8 cellular contexts compared by ENCODE assay signal in genomic region chr12:93783827-93784226, GRCh38.
DNase-seq lines count a peak whose midpoint lies in the region; ATAC-seq and TF ChIP-seq lines count a peak whose summit lies in the region.

No MANE protein-coding gene starts in this region.

- H3K4me3 Mint-ChIP-seq in CD4-positive, alpha-beta memory T cell = peak overlapping the region in 7 of 8 donors; percentile 23 to 64 (median 43)
- H3K4me3 Mint-ChIP-seq in activated CD4-positive, alpha-beta T cell treated with anti-CD3 and anti-CD28 coated beads for 36 hours = no peak overlapping the region
- H3K4me3 Mint-ChIP-seq in effector memory CD8-positive, alpha-beta T cell = peak overlapping the region; percentile 20 to 61
- no peak overlapping the region for H3K4me3 Mint-ChIP-seq in endothelial cell (ENCODE audit: unreplicated experiment)

- no peak overlapping the region for H3K18ac ChIP-seq in neuronal stem cell (ENCODE audit: low read length)

- H3K9me3 ChIP-seq in CD4-positive, alpha-beta memory T cell (ENCODE audit: control insufficient read depth in 1 of 2, low read length in 2 of 2) = no peaks in the 10 kb centered on the region
- H3K9me3 ChIP-seq in sigmoid colon = no peaks in the 10 kb centered on the region
- no peaks in the 10 kb centered on the region for H3K9me3 ChIP-seq in neuronal stem cell (replicated peaks in 1 of 2; ENCODE audit: control insufficient read depth in 2 of 2, insufficient read depth in 1 of 2, low read depth in 1 of 2, low read length in 2 of 2)

- no peaks in the 10 kb centered on the region for H3K27me3 ChIP-seq in CD4-positive, alpha-beta memory T cell (ENCODE audit: insufficient read depth, low read length)
- H3K27me3 ChIP-seq in sigmoid colon (no peaks in the 10 kb centered on the region), neuronal stem cell (ENCODE audit: control insufficient read depth in 3 of 3, insufficient read depth in 3 of 3, low read depth in 1 of 3, low read length in 3 of 3) (no peaks in the 10 kb centered on the region)

- peaks cover 27% of the 10 kb centered on the region for H3K4me1 ChIP-seq in CD4-positive, alpha-beta memory T cell (ENCODE audit: insufficient read depth, low read length)
- H3K4me1 ChIP-seq in sigmoid colon = peaks cover 0 to 85% (median 69%) of the 10 kb centered on the region in 4 donors
- peaks cover 10 to 26% of the 10 kb centered on the region in 2 donors for H3K4me1 ChIP-seq in neuronal stem cell (ENCODE audit: control insufficient read depth in 2 of 2, insufficient read depth in 1 of 2, low read depth in 1 of 2, low read length in 2 of 2)

- no peak overlapping the region for H4K91ac ChIP-seq in neuronal stem cell (ENCODE audit: low read depth, low read length, poor library complexity)

- peaks cover 0 to 13% of the 10 kb centered on the region in 2 donors for H3K36me3 Mint-ChIP-seq in CD4-positive, alpha-beta memory T cell
- peaks cover 24% of the 10 kb centered on the region for H3K36me3 Mint-ChIP-seq in activated CD4-positive, alpha-beta T cell treated with anti-CD3 and anti-CD28 coated beads for 36 hours (ENCODE audit: low read depth)
- no peaks in the 10 kb centered on the region for H3K36me3 Mint-ChIP-seq in effector memory CD8-positive, alpha-beta T cell (ENCODE audit: insufficient read depth)
- no peaks in the 10 kb centered on the region for H3K36me3 Mint-ChIP-seq in endothelial cell (ENCODE audit: low read depth, unreplicated experiment)

- H2AFZ ChIP-seq in neuronal stem cell (ENCODE audit: low read length) = no peak overlapping the region

- TF ChIP-seq POLR2A in sigmoid colon (IDR thresholded peaks at IDR 0.05) = no peak

- peak overlapping the region; percentile 30 to 94 (median 90) for H3K27ac Mint-ChIP-seq in CD4-positive, alpha-beta memory T cell
- H3K27ac Mint-ChIP-seq in activated CD4-positive, alpha-beta T cell treated with anti-CD3 and anti-CD28 coated beads for 36 hours = peak overlapping the region; percentile 84
- H3K27ac Mint-ChIP-seq in effector memory CD8-positive, alpha-beta T cell = peak overlapping the region; percentile 64 to 90
- no peak overlapping the region for H3K27ac Mint-ChIP-seq in endothelial cell (ENCODE audit: unreplicated experiment)

- H3K27me3 Mint-ChIP-seq in CD4-positive, alpha-beta memory T cell = no peaks in the 10 kb centered on the region
- no peaks in the 10 kb centered on the region for H3K27me3 Mint-ChIP-seq in activated CD4-positive, alpha-beta T cell treated with anti-CD3 and anti-CD28 coated beads for 36 hours
- no peaks in the 10 kb centered on the region for H3K27me3 Mint-ChIP-seq in effector memory CD8-positive, alpha-beta T cell
- H3K27me3 Mint-ChIP-seq in endothelial cell (ENCODE audit: unreplicated experiment) = no peaks in the 10 kb centered on the region

- no peak overlapping the region for H2BK12ac ChIP-seq in neuronal stem cell (ENCODE audit: low read length)

- no peak overlapping the region for H3K4me2 ChIP-seq in neuronal stem cell (ENCODE audit: insufficient read depth, low read length, poor library complexity, severe bottlenecking)

- H2BK120ac ChIP-seq in neuronal stem cell (ENCODE audit: low read depth, low read length) = no peak overlapping the region

- no peak overlapping the region for H3K9ac ChIP-seq in neuronal stem cell (ENCODE audit: low read depth, low read length, poor library complexity)

- H3K4ac ChIP-seq in neuronal stem cell (ENCODE audit: low read length) = no peak overlapping the region

- peak in 4 of 5 donors; percentile 11 to 81 (median 42) for DNase-seq in CD4-positive, alpha-beta memory T cell
- peak; percentile 77 for DNase-seq in activated CD4-positive, alpha-beta T cell treated with anti-CD3 and anti-CD28 coated beads for 36 hours
- peak in 1 of 3 experiments; percentile 15 for DNase-seq in effector memory CD8-positive, alpha-beta T cell
- DNase-seq in sigmoid colon (no peak), DMS114 treated with DMSO at 0.1 percent for 48 hours (lab: John Stamatoyannopoulos, UW; ENCODE audit: unreplicated experiment) (no peak), neuronal stem cell (ENCODE audit: low spot score) (no peak), endothelial cell (ENCODE audit: low spot score) (no peak), left colon (no peak)

- H3K9me3 Mint-ChIP-seq in CD4-positive, alpha-beta memory T cell = peaks cover 0 to 3% (median 0%) of the 10 kb centered on the region in 8 donors
- peaks cover 13% of the 10 kb centered on the region for H3K9me3 Mint-ChIP-seq in activated CD4-positive, alpha-beta T cell treated with anti-CD3 and anti-CD28 coated beads for 36 hours (ENCODE audit: low read depth)
- no peaks in the 10 kb centered on the region for H3K9me3 Mint-ChIP-seq in effector memory CD8-positive, alpha-beta T cell
- no peaks in the 10 kb centered on the region for H3K9me3 Mint-ChIP-seq in endothelial cell (ENCODE audit: unreplicated experiment)

- WGBS in sigmoid colon, 2 donors = 63 to 88% methylated on average over 9 of the region's 9 CpGs
- WGBS in neuronal stem cell (ENCODE audit: extremely low coverage in 2 of 2, insufficient read length in 2 of 2, insufficient replicate concordance in 1 of 2), 2 donors = no CpG with 5 or more reads among the region's 9 CpGs

- H4K8ac ChIP-seq in neuronal stem cell (ENCODE audit: low read depth, low read length) = no peak overlapping the region

- H3K4me3 ChIP-seq in CD4-positive, alpha-beta memory T cell (ENCODE audit: low read length in 2 of 2) = no peak overlapping the region
- H3K4me3 ChIP-seq in sigmoid colon (no peak overlapping the region), neuronal stem cell (ENCODE audit: low read length in 2 of 2) (no peak overlapping the region)

- no peak for TF ChIP-seq EP300 in sigmoid colon (IDR thresholded peaks at IDR 0.05)

- peaks cover 15 to 56% (median 31%) of the 10 kb centered on the region in 4 donors for H3K4me1 Mint-ChIP-seq in CD4-positive, alpha-beta memory T cell
- H3K4me1 Mint-ChIP-seq in activated CD4-positive, alpha-beta T cell treated with anti-CD3 and anti-CD28 coated beads for 36 hours = peaks cover 66% of the 10 kb centered on the region
- peaks cover 20 to 25% of the 10 kb centered on the region in 2 donors for H3K4me1 Mint-ChIP-seq in effector memory CD8-positive, alpha-beta T cell (ENCODE audit: low read depth in 2 of 2)
- no peaks in the 10 kb centered on the region for H3K4me1 Mint-ChIP-seq in endothelial cell (ENCODE audit: unreplicated experiment)

- CTCF ChIA-PET in CD4-positive, alpha-beta memory T cell (lab: Charles Lee; ENCODE audit: partially characterized antibody) = interaction anchor here (4.1 kb wide), 1 partner anchor 318 kb away, joined by 22 read pairs; no protein-coding TSS in a partner anchor
- CTCF ChIA-PET in activated CD4-positive, alpha-beta T cell treated with anti-CD3 and anti-CD28 coated beads for 36 hours (lab: Charles Lee) = interaction anchor here (1.1 kb wide), 1 partner anchor 838 kb away, joined by 3 read pairs; no protein-coding TSS in a partner anchor

- POLR2A ChIA-PET in CD4-positive, alpha-beta memory T cell (lab: Charles Lee; ENCODE audit: partially characterized antibody) = interaction anchor here (1.0 kb wide), 1 partner anchor 8 kb away, joined by 4 read pairs; no protein-coding TSS in a partner anchor
- POLR2A ChIA-PET in activated CD4-positive, alpha-beta T cell treated with anti-CD3 and anti-CD28 coated beads for 36 hours (lab: Charles Lee) = no interaction called here

- H3K23ac ChIP-seq in neuronal stem cell (ENCODE audit: low read depth, low read length, poor library complexity) = no peak overlapping the region

- no peak overlapping the region for H2BK5ac ChIP-seq in neuronal stem cell (ENCODE audit: low read length)

- intact Hi-C loops in CD4-positive, alpha-beta memory T cell (cut with micrococcal nuclease) = no loop called here
- intact Hi-C loops in activated CD4-positive, alpha-beta T cell treated with anti-CD3 and anti-CD28 coated beads for 36 hours (cut with DNase I, micrococcal nuclease) = loop anchor here in 1 of 2 experiments (2.0 to 10.0 kb wide), 5 partner anchors 63 to 857 kb away; partner anchors contain the start of genes CEP83 and EEA1
- intact Hi-C loops in sigmoid colon (cut with DNase I) (loop anchor here (1.0 kb wide), 1 partner anchor 30 kb away; no protein-coding TSS in a partner anchor), left colon (cut with DNase I, micrococcal nuclease) (no loop called here)

- H2AK5ac ChIP-seq in neuronal stem cell (ENCODE audit: low read depth, low read length) = no peak overlapping the region

- no peak overlapping the region for H2BK15ac ChIP-seq in neuronal stem cell (ENCODE audit: low read length)

- TF ChIP-seq CTCF in sigmoid colon (IDR thresholded peaks at IDR 0.05) (no peak), endothelial cell (IDR thresholded peaks at IDR 0.05; ENCODE audit: unreplicated experiment) (no peak)

- peak; percentile 77 for ATAC-seq in activated CD4-positive, alpha-beta T cell treated with anti-CD3 and anti-CD28 coated beads for 36 hours
- peak; percentile 59 for ATAC-seq in effector memory CD8-positive, alpha-beta T cell (replicated peaks)
- no peak for ATAC-seq in left colon

- H3K14ac ChIP-seq in neuronal stem cell (ENCODE audit: low read length) = no peak overlapping the region

- peak overlapping the region; percentile 12 for H3K27ac ChIP-seq in CD4-positive, alpha-beta memory T cell (ENCODE audit: low read depth, low read length)
- H3K27ac ChIP-seq in sigmoid colon (peak overlapping the region; percentile 72 to 89 (median 80)), neuronal stem cell (replicated peaks; ENCODE audit: low read length) (no peak overlapping the region)

- H3K79me1 ChIP-seq in neuronal stem cell (ENCODE audit: low read depth, low read length) = no peaks in the 10 kb centered on the region

- no peaks in the 10 kb centered on the region for H3K36me3 ChIP-seq in CD4-positive, alpha-beta memory T cell (ENCODE audit: insufficient read depth, low read length)
- H3K36me3 ChIP-seq in sigmoid colon (no peaks in the 10 kb centered on the region), neuronal stem cell (replicated peaks in 1 of 2; ENCODE audit: control insufficient read depth in 2 of 2, insufficient read depth in 2 of 2, low read length in 2 of 2) (no peaks in the 10 kb centered on the region)

Comparison
In these comparisons a context has a peak if more than half of its experiments do, and no peak if none do; other contexts are left out.
1. DNase-seq: peak in CD4-positive, alpha-beta memory T cell (4 of 5) and activated CD4-positive, alpha-beta T cell treated with anti-CD3 and anti-CD28 coated beads for 36 hours (single experiment); none in sigmoid colon (single experiment), DMS114 treated with DMSO at 0.1 percent for 48 hours (single experiment), neuronal stem cell (single experiment), endothelial cell (single experiment) and left colon (0 of 2).
2. H3K4me3 Mint-ChIP-seq: peak in CD4-positive, alpha-beta memory T cell (7 of 8) and effector memory CD8-positive, alpha-beta T cell (2 of 2); none in activated CD4-positive, alpha-beta T cell treated with anti-CD3 and anti-CD28 coated beads for 36 hours (single experiment) and endothelial cell (single experiment).